Comparison of ENCODE assay signal across 24 cellular contexts in genomic region chr17:32824334-32824733, GRCh38.
"Had no signal": no experiment of that assay in that cellular context is flagged by ENCODE, and none has a peak within 500 bp of the region (broad histone marks: within the 10 kb centered on the region; RNA-seq: fewer than 3 reads in every experiment).

No MANE protein-coding gene starts in this region.

- H3K27me3 Mint-ChIP-seq: memory B cell, progenitor cell of endocrine pancreas, type B pancreatic cell had no signal

- H3K4me3 ChIP-seq: gastrocnemius medialis, heart left ventricle, hepatocyte, lung, neural progenitor cell, right lobe of liver had no signal

- H3K9me3 Mint-ChIP-seq: dendritic cell treated with granulocyte-macrophage colony-stimulating factor and Interleukin-4, amounts not matched to agents 40 ng/mL and 50 ng/mL, for 4 days; endodermal cell; memory B cell; natural killer cell; neural progenitor cell; stimulated activated naive B cell treated with anti-CD40 and anti-IgM and Interleukin-4, amounts not matched to agents 10 μg/mL and 1 μg/mL and 100 μg/mL, for 72 hours; stimulated activated naive CD8-positive, alpha-beta T cell treated with anti-CD3 and anti-CD28 coated beads, Interleukin-15, Interleukin-2, amounts not matched to agents 100 ng/mL and 50 ng/mL, for 24 hours; type B pancreatic cell had no signal

- DNase-seq: effector CD8-positive, alpha-beta T cell; endodermal cell; foreskin fibroblast; gastrocnemius medialis; heart left ventricle; kidney; natural killer cell; right lobe of liver; small intestine; stimulated activated CD4-positive, alpha-beta T cell treated with anti-CD3 and anti-CD28 coated beads, Interleukin-15, amount 100 ng/mL, for 24 hours; stimulated activated CD4-positive, alpha-beta T cell treated with anti-CD3 and anti-CD28 coated beads, Interleukin-2, amount 100 ng/mL, for 48 hours; stimulated activated naive B cell treated with anti-CD40 and anti-IgM and Interleukin-4, amounts not matched to agents 10 μg/mL and 1 μg/mL and 100 μg/mL, for 72 hours had no signal

- H3K4me3 Mint-ChIP-seq: dendritic cell treated with granulocyte-macrophage colony-stimulating factor and Interleukin-4, amounts not matched to agents 40 ng/mL and 50 ng/mL, for 4 days; endodermal cell; memory B cell; natural killer cell; neural progenitor cell; stimulated activated naive B cell treated with anti-CD40 and anti-IgM and Interleukin-4, amounts not matched to agents 10 μg/mL and 1 μg/mL and 100 μg/mL, for 72 hours; stimulated activated naive CD8-positive, alpha-beta T cell treated with anti-CD3 and anti-CD28 coated beads, Interleukin-15, Interleukin-2, amounts not matched to agents 100 ng/mL and 50 ng/mL, for 24 hours had no signal

- H3K27me3 ChIP-seq: heart left ventricle, hepatocyte, neural progenitor cell, right lobe of liver had no signal

- H3K36me3 ChIP-seq: gastrocnemius medialis, heart left ventricle, neural progenitor cell, right lobe of liver had no signal

- H3K4me1 Mint-ChIP-seq: natural killer cell, neural progenitor cell had no signal

- H3K27ac Mint-ChIP-seq: dendritic cell treated with granulocyte-macrophage colony-stimulating factor and Interleukin-4, amounts not matched to agents 40 ng/mL and 50 ng/mL, for 4 days; endodermal cell; memory B cell; natural killer cell; neural progenitor cell; progenitor cell of endocrine pancreas; stimulated activated naive B cell treated with anti-CD40 and anti-IgM and Interleukin-4, amounts not matched to agents 10 μg/mL and 1 μg/mL and 100 μg/mL, for 72 hours; stimulated activated naive CD8-positive, alpha-beta T cell treated with anti-CD3 and anti-CD28 coated beads, Interleukin-15, Interleukin-2, amounts not matched to agents 100 ng/mL and 50 ng/mL, for 24 hours; type B pancreatic cell had no signal

- H3K27ac ChIP-seq: epithelial cell of prostate, gastrocnemius medialis, heart left ventricle, hepatocyte, neural progenitor cell, parathyroid adenoma, right lobe of liver had no signal

- H3K4me1 ChIP-seq: gastrocnemius medialis, neural progenitor cell, parathyroid adenoma had no signal

- H3K36me3 Mint-ChIP-seq: memory B cell; natural killer cell; neural progenitor cell; stimulated activated naive B cell treated with anti-CD40 and anti-IgM and Interleukin-4, amounts not matched to agents 10 μg/mL and 1 μg/mL and 100 μg/mL, for 72 hours; type B pancreatic cell had no signal

- H3K9me3 ChIP-seq: gastrocnemius medialis, heart left ventricle, right lobe of liver had no signal

- ATAC-seq: esophagus mucosa; gastrocnemius medialis; heart left ventricle; left lobe of liver; natural killer cell; right lobe of liver; stimulated activated naive B cell treated with anti-CD40 and anti-IgM and Interleukin-4, amounts not matched to agents 10 μg/mL and 1 μg/mL and 100 μg/mL, for 72 hours had no signal
